ENCODE assay signal across 8 cellular contexts in the genomic region with DNA sequence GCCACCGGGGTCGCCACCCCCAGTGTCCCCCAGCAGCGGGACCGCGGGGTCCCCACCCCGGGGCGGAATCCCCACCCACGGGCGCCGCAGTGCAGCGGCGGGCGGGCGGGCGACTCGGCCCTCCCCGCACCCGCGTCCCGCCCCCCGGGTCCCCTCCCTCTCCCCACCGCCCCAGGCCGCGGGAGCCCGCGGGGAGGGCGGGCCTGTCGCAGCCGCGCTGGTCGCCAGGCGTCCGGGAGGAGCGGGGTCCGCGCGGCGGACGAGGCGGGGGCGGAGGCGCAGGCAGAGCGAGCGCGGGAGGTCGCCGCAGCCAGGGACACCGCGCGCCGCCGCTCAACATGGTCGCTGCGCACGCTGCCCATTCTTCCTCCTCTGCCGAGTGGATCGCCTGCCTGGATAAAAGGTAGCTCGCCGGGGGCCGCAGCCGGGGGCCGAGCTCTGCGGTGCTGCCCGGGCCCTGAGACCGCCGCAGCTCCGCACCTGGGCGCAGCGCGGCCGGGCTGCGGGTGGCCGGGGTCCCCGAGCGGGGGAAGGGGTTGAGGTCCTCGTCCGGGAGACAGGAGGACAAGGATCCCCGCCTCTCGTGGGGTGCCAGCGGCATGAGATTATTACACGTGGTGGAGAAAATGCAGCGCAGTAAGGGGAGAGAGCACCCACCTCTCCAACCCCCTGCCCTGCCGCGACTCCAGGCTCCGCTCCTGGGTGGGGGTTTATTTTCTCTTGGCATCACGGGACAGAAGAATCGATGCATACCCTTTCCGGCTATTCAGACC. TPM values are rescaled to one million over a fixed set of nuclear protein-coding genes. Genes with fewer than 3 reads are reported as not detected.
A peak's percentile ranks its signal among the peaks of the same experiment; 100 is the strongest.
DNase-seq lines count a peak whose midpoint lies in the region; ATAC-seq and TF ChIP-seq lines count a peak whose summit lies in the region.

RAPGEF4 (plus strand) TSS at position 200 of the 773 bp plus-strand sequence; CDS start at position 339, 139 bp downstream.

- intact Hi-C loops in mucosa of descending colon (cut with DNase I, micrococcal nuclease) = no loop called here

- no peaks in the 10 kb centered on the region for H3K36me3 ChIP-seq in ectodermal cell (ENCODE audit: control insufficient read depth, insufficient read depth, low read length)
- H3K36me3 ChIP-seq in mucosa of descending colon (ENCODE audit: low read depth) = no peaks in the 10 kb centered on the region

- no peak within 1 kb of the TSS for H3K27ac ChIP-seq in ectodermal cell (ENCODE audit: insufficient read depth, low read depth, low read length, poor library complexity, severe bottlenecking)

- DNase-seq in NCI-H69 (lab: John Stamatoyannopoulos, UW) (peak; percentile 75), mucosa of descending colon (no peak), Kasumi-1 (lab: John Stamatoyannopoulos, UW) (no peak)

- TF ChIP-seq CTCF in mucosa of descending colon (IDR thresholded peaks at IDR 0.05) = no peak

- WGBS in ectodermal cell, 2 experiments = 0 to 1% methylated on average over 83 to 88 of the region's 88 CpGs

- H3K9me3 ChIP-seq in ectodermal cell (ENCODE audit: control insufficient read depth, low read length) (no peaks in the 10 kb centered on the region), mucosa of descending colon (no peaks in the 10 kb centered on the region)

- peaks cover 49% of the 10 kb centered on the region for H3K27me3 ChIP-seq in ectodermal cell (ENCODE audit: control insufficient read depth, insufficient read depth, low read length, poor library complexity, severe bottlenecking)

- H3K4me3 ChIP-seq in GM08714 (ENCODE audit: low read length) = peak within 1 kb of the TSS; percentile 9; the same call in 1 of the 2 replicates
- peak within 1 kb of the TSS; percentile 56 for H3K4me3 ChIP-seq in ectodermal cell (ENCODE audit: insufficient read depth, low read depth, low read length)
- no peak within 1 kb of the TSS for H3K4me3 ChIP-seq in mucosa of descending colon

- H3K4me1 ChIP-seq in ectodermal cell (ENCODE audit: control insufficient read depth, insufficient read depth, low read length) (no peaks in the 10 kb centered on the region), mucosa of descending colon (ENCODE audit: low read depth) (peaks cover 6% of the 10 kb centered on the region)

- ATAC-seq in mucosa of descending colon (peak; percentile 12), HG02970 (IDR thresholded peaks at IDR 0.05; ENCODE audit: low FRiP score, unreplicated experiment) (no peak), HG02798 (IDR thresholded peaks at IDR 0.05; ENCODE audit: poor library complexity, unreplicated experiment) (no peak), GM19397 (IDR thresholded peaks at IDR 0.05; ENCODE audit: unreplicated experiment) (no peak)

RNA-seq across cellular contexts. Expression of gene RAPGEF4, which starts in this region (rescaled TPM):
- polyA plus RNA-seq in ectodermal cell (2013, experiment 1 of 4) = 1.6 TPM
- polyA plus RNA-seq in ectodermal cell (2013, experiment 2 of 4) = 0.39 TPM
- 0.64 TPM for polyA plus RNA-seq in ectodermal cell (2013, experiment 3 of 4)
- polyA plus RNA-seq in ectodermal cell (2013, experiment 4 of 4) = 0.65 TPM
- total RNA-seq in mucosa of descending colon = 1 to 10 TPM; 1.2 to 2.8 (median 2.2) TPM
